17 cellular contexts compared by ENCODE assay signal in the genomic region with DNA sequence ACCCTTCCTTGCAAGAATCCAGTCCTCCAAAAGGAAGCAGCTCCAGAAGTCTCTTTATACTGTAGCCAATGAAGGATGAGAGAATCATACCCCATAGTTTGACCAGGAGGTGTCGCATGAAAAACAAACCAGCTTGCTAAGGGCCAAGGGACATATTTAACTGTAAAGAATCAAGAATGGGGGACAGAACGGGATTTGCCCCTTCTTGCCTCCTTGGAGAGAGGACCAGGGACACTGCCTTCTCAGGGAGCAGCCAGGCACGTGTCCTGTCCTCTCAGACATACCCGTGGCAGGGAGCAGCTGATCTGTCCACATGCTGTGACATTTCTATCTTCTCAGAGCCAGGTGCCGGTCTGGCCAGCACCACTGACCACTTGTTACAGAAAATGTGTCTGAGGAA.
DNase-seq lines count a peak whose midpoint lies in the region; ATAC-seq and TF ChIP-seq lines count a peak whose summit lies in the region.
"Had no signal": no experiment of that assay in that cellular context is flagged by ENCODE, and none has a peak within 500 bp of the region (broad histone marks: within the 10 kb centered on the region; RNA-seq: fewer than 3 reads in every experiment).

No MANE protein-coding gene starts in this region.

- H3K27me3 ChIP-seq in rectal smooth muscle tissue (ENCODE audit: control insufficient read depth, insufficient read depth, low read length) = no peaks in the 10 kb centered on the region

- TF ChIP-seq CTCF in C4-2B (conservative IDR thresholded peaks at IDR 0.05) = no peak
- TF ChIP-seq CTCF in fibroblast of mammary gland (conservative IDR thresholded peaks at IDR 0.05; ENCODE audit: control insufficient read depth, insufficient read depth, low read depth, low read length) = peak; percentile 5

- H3K4me3 ChIP-seq in fibroblast of mammary gland (ENCODE audit: control insufficient read depth, low read depth, low read length) (no peak overlapping the region), rectal smooth muscle tissue (ENCODE audit: low read length) (no peak overlapping the region)
- H3K4me3 ChIP-seq: cardiac muscle cell had no signal

- H3K4me1 ChIP-seq in rectal smooth muscle tissue (ENCODE audit: control insufficient read depth, insufficient read depth, low read length) = peaks cover 40% of the 10 kb centered on the region
- H3K4me1 ChIP-seq: Caco-2 had no signal

- no peak overlapping the region for H3K9ac ChIP-seq in rectal smooth muscle tissue (ENCODE audit: low read length)

- H3K27ac ChIP-seq in C4-2B (0 out of 2 replicates have a peak overlapping the region, but pooled peaks have one; percentile 31), rectal smooth muscle tissue (ENCODE audit: low read depth, low read length) (peak overlapping the region; percentile 94)
- H3K27ac ChIP-seq: cardiac muscle cell had no signal

- no peaks in the 10 kb centered on the region for H3K36me3 ChIP-seq in rectal smooth muscle tissue (ENCODE audit: control insufficient read depth, insufficient read depth, low read length)
- H3K36me3 ChIP-seq: cardiac muscle cell had no signal

- ATAC-seq in SK-N-SH treated with all-trans-retinoic acid at 6 μM for 48 hours (peak; percentile 69), GM21737 (IDR thresholded peaks at IDR 0.05; ENCODE audit: unreplicated experiment) (no peak)
- ATAC-seq: activated naive CD4-positive, alpha-beta T cell treated with anti-CD3 and anti-CD28 coated beads, Interleukin-2, amount 50 U/mL, for 72 hours; Right ventricle myocardium inferior had no signal

- no peak for DNase-seq in fibroblast of mammary gland (ENCODE audit: low read depth)
- no peak for DNase-seq in stimulated activated CD4-positive, alpha-beta T cell treated with anti-CD3 and anti-CD28 coated beads, Interleukin-4, amount 100 ng/mL, for 24 hours
- no peak for DNase-seq in activated CD8-positive, alpha-beta memory T cell treated with anti-CD3 and anti-CD28 coated beads, Interleukin-2, amount 50 U/mL, for 4 hours
- no peak for DNase-seq in CD1c-positive myeloid dendritic cell (ENCODE audit: extremely low spot score)
- DNase-seq: activated CD4-positive, alpha-beta T cell treated with anti-CD3 and anti-CD28 coated beads, Interleukin-2, amount 10 ng/mL, durations not matched to agents 24 days and 14 days; Caco-2; GF-D8; NCI-H187; NCI-H526; T-helper 9 cell had no signal

TF ChIP-seq in SK-N-SH treated with all-trans-retinoic acid at 6 μM for 48 hours, 23 proteins besides CTCF, POLR2A, EP300 and RAD21:
- no peak for TF ChIP-seq ESRRG (CRISPR knock-in tag; IDR thresholded peaks at IDR 0.05)
- TF ChIP-seq, protein P1, sequence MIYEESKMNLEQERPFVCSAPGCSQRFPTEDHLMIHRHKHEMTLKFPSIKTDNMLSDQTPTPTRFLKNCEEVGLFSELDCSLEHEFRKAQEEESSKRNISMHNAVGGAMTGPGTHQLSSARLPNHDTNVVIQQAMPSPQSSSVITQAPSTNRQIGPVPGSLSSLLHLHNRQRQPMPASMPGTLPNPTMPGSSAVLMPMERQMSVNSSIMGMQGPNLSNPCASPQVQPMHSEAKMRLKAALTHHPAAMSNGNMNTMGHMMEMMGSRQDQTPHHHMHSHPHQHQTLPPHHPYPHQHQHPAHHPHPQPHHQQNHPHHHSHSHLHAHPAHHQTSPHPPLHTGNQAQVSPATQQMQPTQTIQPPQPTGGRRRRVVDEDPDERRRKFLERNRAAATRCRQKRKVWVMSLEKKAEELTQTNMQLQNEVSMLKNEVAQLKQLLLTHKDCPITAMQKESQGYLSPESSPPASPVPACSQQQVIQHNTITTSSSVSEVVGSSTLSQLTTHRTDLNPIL (CRISPR knock-in tag; IDR thresholded peaks at IDR 0.05; ENCODE audit: low read depth) = no peak
- TF ChIP-seq ZNF70 (CRISPR knock-in tag; IDR thresholded peaks at IDR 0.05) = no peak
- no peak for TF ChIP-seq RARB (CRISPR knock-in tag; IDR thresholded peaks at IDR 0.05)
- TF ChIP-seq TOX (CRISPR knock-in tag; IDR thresholded peaks at IDR 0.05; ENCODE audit: borderline replicate concordance) = no peak
- no peak for TF ChIP-seq SNAI2 (CRISPR knock-in tag; IDR thresholded peaks at IDR 0.05)
- TF ChIP-seq ZNF8 (CRISPR knock-in tag; IDR thresholded peaks at IDR 0.05) = no peak
- no peak for TF ChIP-seq TCF4 (CRISPR knock-in tag; IDR thresholded peaks at IDR 0.05; ENCODE audit: borderline replicate concordance)
- no peak for TF ChIP-seq ZFP3 (CRISPR knock-in tag; IDR thresholded peaks at IDR 0.05)
- TF ChIP-seq OSR1 (CRISPR knock-in tag; IDR thresholded peaks at IDR 0.05) = no peak
- TF ChIP-seq ZFP30 (CRISPR knock-in tag; IDR thresholded peaks at IDR 0.05) = no peak
